In the genomic region with DNA sequence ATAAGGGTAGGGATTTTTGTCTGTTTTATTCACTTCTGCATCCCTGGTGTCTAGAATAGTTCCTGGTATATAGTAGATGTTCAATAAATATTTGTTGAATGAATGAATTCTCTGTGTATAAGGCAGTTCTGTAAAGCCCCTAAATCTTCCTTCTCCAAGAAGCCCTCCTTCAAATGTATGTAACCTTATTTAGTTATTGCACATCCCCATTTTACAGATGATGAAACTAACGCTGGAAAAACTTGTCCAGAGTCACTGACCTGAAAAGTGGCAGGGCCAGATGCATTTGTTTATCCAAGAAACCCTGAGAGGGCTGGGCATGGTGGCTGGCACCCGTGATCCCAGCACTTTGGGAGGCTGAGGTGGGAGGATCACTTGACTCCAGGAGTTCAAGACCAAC, we compare ENCODE assay signal across 21 cellular contexts. TPM values are rescaled to one million over a fixed set of nuclear protein-coding genes. Genes with fewer than 3 reads are reported as not detected.
DNase-seq lines count a peak whose midpoint lies in the region; ATAC-seq and TF ChIP-seq lines count a peak whose summit lies in the region.
"Had no signal": no experiment of that assay in that cellular context is flagged by ENCODE, and none has a peak within 500 bp of the region (broad histone marks: within the 10 kb centered on the region; RNA-seq: fewer than 3 reads in every experiment).

No MANE protein-coding gene starts in this region.

- no peak for ATAC-seq in effector memory CD8-positive, alpha-beta T cell (replicated peaks)
- ATAC-seq in stimulated activated naive B cell treated with anti-CD40 and anti-IgM and Interleukin-4, amounts not matched to agents 10 μg/mL and 1 μg/mL and 100 μg/mL, for 72 hours (replicated peaks) = no peak
- ATAC-seq: GM23338, PC-3 had no signal

- peak overlapping the region; percentile 38 to 94 (median 83) for H3K27ac Mint-ChIP-seq in CD4-positive, alpha-beta memory T cell
- peak overlapping the region; percentile 23 to 78 for H3K27ac Mint-ChIP-seq in effector memory CD8-positive, alpha-beta T cell
- H3K27ac Mint-ChIP-seq in stimulated activated naive B cell treated with anti-CD40 and anti-IgM and Interleukin-4, amounts not matched to agents 10 μg/mL and 1 μg/mL and 100 μg/mL, for 72 hours = peak overlapping the region; percentile 14
- H3K27ac Mint-ChIP-seq: GM23338 had no signal

- H3K9ac ChIP-seq in SK-N-MC (ENCODE audit: insufficient read length) = no peak overlapping the region
- H3K9ac ChIP-seq: SK-N-SH had no signal

- no peak overlapping the region for H3K4me3 ChIP-seq in CD4-positive, alpha-beta memory T cell (ENCODE audit: low read length in 2 of 2)
- H3K4me3 ChIP-seq in SK-N-MC (no peak overlapping the region), stomach (no peak overlapping the region)
- H3K4me3 ChIP-seq: GM23338 had no signal

- intact Hi-C loops in CD4-positive, alpha-beta memory T cell (cut with micrococcal nuclease) = no loop called here
- intact Hi-C loops in stomach (cut with DNase I; ENCODE audit: low total_unique reads) = no loop called here

- H3K27me3 ChIP-seq in CD4-positive, alpha-beta memory T cell (ENCODE audit: insufficient read depth, low read length) = no peaks in the 10 kb centered on the region
- no peaks in the 10 kb centered on the region for H3K27me3 ChIP-seq in stomach
- H3K27me3 ChIP-seq: BE2C had no signal

- DNase-seq in CD4-positive, alpha-beta memory T cell = no peak
- DNase-seq in SK-N-MC (ENCODE audit: low read depth, low spot score) = no peak
- no peak for DNase-seq in effector memory CD8-positive, alpha-beta T cell
- no peak for DNase-seq in stimulated activated naive B cell treated with anti-CD40 and anti-IgM and Interleukin-4, amounts not matched to agents 10 μg/mL and 1 μg/mL and 100 μg/mL, for 72 hours
- no peak for DNase-seq in stomach
- DNase-seq in stimulated activated naive CD4-positive, alpha-beta T cell (lab: John Stamatoyannopoulos, UW) = no peak
- DNase-seq in SHP77 (lab: John Stamatoyannopoulos, UW) = no peak
- DNase-seq: BE2C, Caco-2, DND-41, HCEC 1CT, Kasumi-1, NCI-H1694, NCI-H2107, NCI-H446 treated with DMSO at 0.1 percent for 48 hours, NCI-H526 treated with DMSO at 0.1 percent for 48 hours, PC-3, SHP77 treated with DMSO at 0.1 percent for 48 hours, SK-N-SH had no signal

- no peak overlapping the region for H3K4me3 Mint-ChIP-seq in CD4-positive, alpha-beta memory T cell
- no peak overlapping the region for H3K4me3 Mint-ChIP-seq in effector memory CD8-positive, alpha-beta T cell
- H3K4me3 Mint-ChIP-seq in stimulated activated naive B cell treated with anti-CD40 and anti-IgM and Interleukin-4, amounts not matched to agents 10 μg/mL and 1 μg/mL and 100 μg/mL, for 72 hours = no peak overlapping the region
- H3K4me3 Mint-ChIP-seq: GM23338 had no signal

- TF ChIP-seq POLR2A in stomach (IDR thresholded peaks at IDR 0.05) = no peak

- H3K36me3 ChIP-seq in CD4-positive, alpha-beta memory T cell (ENCODE audit: insufficient read depth, low read length) = no peaks in the 10 kb centered on the region
- H3K36me3 ChIP-seq in SK-N-MC (ENCODE audit: insufficient read depth, low read length) = no peaks in the 10 kb centered on the region
- no peaks in the 10 kb centered on the region for H3K36me3 ChIP-seq in stomach
- H3K36me3 ChIP-seq: BE2C had no signal

- CTCF ChIA-PET in CD4-positive, alpha-beta memory T cell (lab: Charles Lee; ENCODE audit: partially characterized antibody) = interaction anchor here (1.3 to 1.4 kb wide), 2 partner anchors 14 to 20 kb away, joined by 4 to 8 read pairs; no protein-coding TSS in a partner anchor

- H3K4me1 Mint-ChIP-seq in CD4-positive, alpha-beta memory T cell = peaks cover 7 to 54% (median 26%) of the 10 kb centered on the region in 4 donors
- peaks cover 23 to 30% of the 10 kb centered on the region in 2 donors for H3K4me1 Mint-ChIP-seq in effector memory CD8-positive, alpha-beta T cell (ENCODE audit: low read depth in 2 of 2)
- H3K4me1 Mint-ChIP-seq in stimulated activated naive B cell treated with anti-CD40 and anti-IgM and Interleukin-4, amounts not matched to agents 10 μg/mL and 1 μg/mL and 100 μg/mL, for 72 hours = peaks cover 55 to 88% of the 10 kb centered on the region in 2 donors

- TF ChIP-seq EP300 in stomach (IDR thresholded peaks at IDR 0.05) = no peak

- H3K27me3 Mint-ChIP-seq in CD4-positive, alpha-beta memory T cell = no peaks in the 10 kb centered on the region
- peaks cover 0 to 5% of the 10 kb centered on the region in 2 donors for H3K27me3 Mint-ChIP-seq in effector memory CD8-positive, alpha-beta T cell
- H3K27me3 Mint-ChIP-seq in stimulated activated naive B cell treated with anti-CD40 and anti-IgM and Interleukin-4, amounts not matched to agents 10 μg/mL and 1 μg/mL and 100 μg/mL, for 72 hours = peaks cover 0 to 4% of the 10 kb centered on the region in 2 donors

- H3K4me1 ChIP-seq in CD4-positive, alpha-beta memory T cell (ENCODE audit: insufficient read depth, low read length) = peaks cover 33% of the 10 kb centered on the region
- peaks cover 24 to 65% (median 39%) of the 10 kb centered on the region in 4 donors for H3K4me1 ChIP-seq in stomach

- no peaks in the 10 kb centered on the region for H3K9me3 Mint-ChIP-seq in CD4-positive, alpha-beta memory T cell
- no peaks in the 10 kb centered on the region for H3K9me3 Mint-ChIP-seq in effector memory CD8-positive, alpha-beta T cell
- H3K9me3 Mint-ChIP-seq in stimulated activated naive B cell treated with anti-CD40 and anti-IgM and Interleukin-4, amounts not matched to agents 10 μg/mL and 1 μg/mL and 100 μg/mL, for 72 hours = no peaks in the 10 kb centered on the region
- H3K9me3 Mint-ChIP-seq: GM23338 had no signal

- WGBS in stomach, 5 donors = 52 to 77% (median 67%) methylated on average over 2 of the region's 2 CpGs

- H3K27ac ChIP-seq in CD4-positive, alpha-beta memory T cell (ENCODE audit: low read depth, low read length) = no peak overlapping the region
- H3K27ac ChIP-seq in SK-N-MC (peak overlapping the region; percentile 48; the same call in 1 of the 2 replicates), stomach (no peak overlapping the region)

- TF ChIP-seq CTCF in stomach (IDR thresholded peaks at IDR 0.05) = no peak

- peaks cover 0 to 11% of the 10 kb centered on the region in 2 donors for H3K36me3 Mint-ChIP-seq in CD4-positive, alpha-beta memory T cell
- peaks cover 39% of the 10 kb centered on the region for H3K36me3 Mint-ChIP-seq in effector memory CD8-positive, alpha-beta T cell (ENCODE audit: insufficient read depth)
- H3K36me3 Mint-ChIP-seq in stimulated activated naive B cell treated with anti-CD40 and anti-IgM and Interleukin-4, amounts not matched to agents 10 μg/mL and 1 μg/mL and 100 μg/mL, for 72 hours = peaks cover 2 to 9% of the 10 kb centered on the region in 2 donors

- H3K9me3 ChIP-seq in CD4-positive, alpha-beta memory T cell (ENCODE audit: control insufficient read depth in 1 of 2, low read length in 2 of 2) = no peaks in the 10 kb centered on the region
- H3K9me3 ChIP-seq in SK-N-MC (ENCODE audit: low read depth, low read length) (no peaks in the 10 kb centered on the region), stomach (no peaks in the 10 kb centered on the region)
- H3K9me3 ChIP-seq: BE2C, Caco-2, SK-N-SH had no signal

- POLR2A ChIA-PET in CD4-positive, alpha-beta memory T cell (lab: Charles Lee; ENCODE audit: partially characterized antibody) = no interaction called here

RNA-seq across cellular contexts. Expression of gene LMNA, which starts 4.3 kb away (rescaled TPM):
- total RNA-seq in CD4-positive, alpha-beta memory T cell = 10 to 100 TPM; 29.7 to 33.8 TPM
- 10 to 100 TPM; 19.1 to 47.1 TPM for polyA plus RNA-seq in CD4-positive, alpha-beta memory T cell
- total RNA-seq in stomach = 100 to 1,000 TPM in 4 of 5 donors, 10 to 100 TPM in 1; 53.1 to 630 (median 318) TPM
- polyA plus RNA-seq in stomach = 100 to 1,000 TPM; 108 to 201 (median 132) TPM

RNA-seq across cellular contexts. Expression of gene MEX3A, which starts 28.0 kb away (rescaled TPM):
- total RNA-seq in CD4-positive, alpha-beta memory T cell = not detected
- polyA plus RNA-seq in CD4-positive, alpha-beta memory T cell = not detected
- total RNA-seq in stomach = 10 to 100 TPM in 1 of 5 donors, 1 to 10 TPM in 2, not detected in 2; 1.5 to 11.0 (median 1.6) TPM
- 1 to 10 TPM in 1 of 3 donors, under 1 TPM in 1, not detected in 1; 0.25 to 1.1 TPM for polyA plus RNA-seq in stomach

RNA-seq across cellular contexts. Expression of gene SEMA4A, which starts 43.1 kb away (rescaled TPM):
- 1 to 10 TPM; 1.2 TPM for total RNA-seq in CD4-positive, alpha-beta memory T cell
- 1 to 10 TPM in 1 of 2 donors, under 1 TPM in 1; 0.88 to 1.3 TPM for polyA plus RNA-seq in CD4-positive, alpha-beta memory T cell
- total RNA-seq in stomach = 10 to 100 TPM in 2 of 5 donors, 1 to 10 TPM in 3; 2.6 to 23.3 (median 8.5) TPM
- 10 to 100 TPM in 1 of 3 donors, 1 to 10 TPM in 2; 4.1 to 13.9 (median 4.7) TPM for polyA plus RNA-seq in stomach

RNA-seq across cellular contexts. Expression of gene RAB25, which starts 49.3 kb away (rescaled TPM):
- 1 to 10 TPM in 1 of 2 experiments, under 1 TPM in 1; 0.53 to 1.5 TPM for total RNA-seq in CD4-positive, alpha-beta memory T cell
- polyA plus RNA-seq in CD4-positive, alpha-beta memory T cell = 1 to 10 TPM; 5.9 to 6.6 TPM
- 100 to 1,000 TPM in 3 of 5 donors, 10 to 100 TPM in 2; 36.7 to 249 (median 216) TPM for total RNA-seq in stomach
- 100 to 1,000 TPM; 126 to 267 (median 168) TPM for polyA plus RNA-seq in stomach
- total RNA-seq: RPMI7951 had no signal
- polyA plus RNA-seq: SK-N-SH had no signal

RNA-seq across cellular contexts. Expression of gene LAMTOR2, which starts 55.7 kb away (rescaled TPM):
- 10 to 100 TPM; 33.0 to 35.5 TPM for total RNA-seq in CD4-positive, alpha-beta memory T cell
- polyA plus RNA-seq in CD4-positive, alpha-beta memory T cell = 100 to 1,000 TPM; 136 to 151 TPM
- total RNA-seq in stomach = 10 to 100 TPM in 3 of 5 donors, 1 to 10 TPM in 1, not detected in 1; 7.0 to 40.6 (median 21.4) TPM
- polyA plus RNA-seq in stomach = 100 to 1,000 TPM; 123 to 170 (median 158) TPM

Comparison
In these comparisons a context has a peak if more than half of its experiments do, and no peak if none do; other contexts are left out.
1. H3K27ac Mint-ChIP-seq: peak in every context shown above with its lines; median percentile 83 in CD4-positive, alpha-beta memory T cell; 50 in effector memory CD8-positive, alpha-beta T cell; 14 in stimulated activated naive B cell treated with anti-CD40 and anti-IgM and Interleukin-4, amounts not matched to agents 10 μg/mL and 1 μg/mL and 100 μg/mL, for 72 hours.